In genomic region chr1:244319283-244320132, GRCh38 we compare ENCODE assay signal across 1 cellular context.
TF ChIP-seq lines count a peak whose summit lies in the region.

No MANE protein-coding gene starts in this region.

TF ChIP-seq in GM12878, 131 proteins besides CTCF, POLR2A, EP300 and RAD21 (continued from another document and continues in another):
- TF ChIP-seq, protein P1, sequence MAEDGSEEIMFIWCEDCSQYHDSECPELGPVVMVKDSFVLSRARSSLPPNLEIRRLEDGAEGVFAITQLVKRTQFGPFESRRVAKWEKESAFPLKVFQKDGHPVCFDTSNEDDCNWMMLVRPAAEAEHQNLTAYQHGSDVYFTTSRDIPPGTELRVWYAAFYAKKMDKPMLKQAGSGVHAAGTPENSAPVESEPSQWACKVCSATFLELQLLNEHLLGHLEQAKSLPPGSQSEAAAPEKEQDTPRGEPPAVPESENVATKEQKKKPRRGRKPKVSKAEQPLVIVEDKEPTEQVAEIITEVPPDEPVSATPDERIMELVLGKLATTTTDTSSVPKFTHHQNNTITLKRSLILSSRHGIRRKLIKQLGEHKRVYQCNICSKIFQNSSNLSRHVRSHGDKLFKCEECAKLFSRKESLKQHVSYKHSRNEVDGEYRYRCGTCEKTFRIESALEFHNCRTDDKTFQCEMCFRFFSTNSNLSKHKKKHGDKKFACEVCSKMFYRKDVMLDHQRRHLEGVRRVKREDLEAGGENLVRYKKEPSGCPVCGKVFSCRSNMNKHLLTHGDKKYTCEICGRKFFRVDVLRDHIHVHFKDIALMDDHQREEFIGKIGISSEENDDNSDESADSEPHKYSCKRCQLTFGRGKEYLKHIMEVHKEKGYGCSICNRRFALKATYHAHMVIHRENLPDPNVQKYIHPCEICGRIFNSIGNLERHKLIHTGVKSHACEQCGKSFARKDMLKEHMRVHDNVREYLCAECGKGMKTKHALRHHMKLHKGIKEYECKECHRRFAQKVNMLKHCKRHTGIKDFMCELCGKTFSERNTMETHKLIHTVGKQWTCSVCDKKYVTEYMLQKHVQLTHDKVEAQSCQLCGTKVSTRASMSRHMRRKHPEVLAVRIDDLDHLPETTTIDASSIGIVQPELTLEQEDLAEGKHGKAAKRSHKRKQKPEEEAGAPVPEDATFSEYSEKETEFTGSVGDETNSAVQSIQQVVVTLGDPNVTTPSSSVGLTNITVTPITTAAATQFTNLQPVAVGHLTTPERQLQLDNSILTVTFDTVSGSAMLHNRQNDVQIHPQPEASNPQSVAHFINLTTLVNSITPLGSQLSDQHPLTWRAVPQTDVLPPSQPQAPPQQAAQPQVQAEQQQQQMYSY (CRISPR knock-in tag; IDR thresholded peaks at IDR 0.05) = no peak
- TF ChIP-seq FOXK2 (IDR thresholded peaks at IDR 0.05) = peak; percentile 53
- TF ChIP-seq, protein P2, sequence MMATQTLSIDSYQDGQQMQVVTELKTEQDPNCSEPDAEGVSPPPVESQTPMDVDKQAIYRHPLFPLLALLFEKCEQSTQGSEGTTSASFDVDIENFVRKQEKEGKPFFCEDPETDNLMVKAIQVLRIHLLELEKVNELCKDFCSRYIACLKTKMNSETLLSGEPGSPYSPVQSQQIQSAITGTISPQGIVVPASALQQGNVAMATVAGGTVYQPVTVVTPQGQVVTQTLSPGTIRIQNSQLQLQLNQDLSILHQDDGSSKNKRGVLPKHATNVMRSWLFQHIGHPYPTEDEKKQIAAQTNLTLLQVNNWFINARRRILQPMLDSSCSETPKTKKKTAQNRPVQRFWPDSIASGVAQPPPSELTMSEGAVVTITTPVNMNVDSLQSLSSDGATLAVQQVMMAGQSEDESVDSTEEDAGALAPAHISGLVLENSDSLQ (IDR thresholded peaks at IDR 0.05) = peak; percentile 40; the same call in 1 of the 2 replicates
- TF ChIP-seq TBL1XR1 (IDR thresholded peaks at IDR 0.05; ENCODE audit: low read depth, low read length) = no peak
- no peak for TF ChIP-seq ESRRA (IDR thresholded peaks at IDR 0.05; ENCODE audit: low read length)
- TF ChIP-seq PAX5 (IDR thresholded peaks at IDR 0.05; ENCODE audit: borderline replicate concordance, low read depth, low read length) = no peak
- no peak for TF ChIP-seq CHD1 (IDR thresholded peaks at IDR 0.05; ENCODE audit: low read depth, low read length)
- no peak for TF ChIP-seq E2F4 (IDR thresholded peaks at IDR 0.05; ENCODE audit: low read depth, low read length)
- no peak; the same call in 1 of the 2 replicates for TF ChIP-seq ZBED1 (IDR thresholded peaks at IDR 0.05; ENCODE audit: borderline replicate concordance)
- TF ChIP-seq, protein P3, sequence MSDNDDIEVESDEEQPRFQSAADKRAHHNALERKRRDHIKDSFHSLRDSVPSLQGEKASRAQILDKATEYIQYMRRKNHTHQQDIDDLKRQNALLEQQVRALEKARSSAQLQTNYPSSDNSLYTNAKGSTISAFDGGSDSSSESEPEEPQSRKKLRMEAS (IDR thresholded peaks at IDR 0.05; ENCODE audit: low read depth, low read length) = peak; percentile 17; the same call in 1 of the 2 replicates
- no peak for TF ChIP-seq STAT1 (conservative IDR thresholded peaks at IDR 0.05)
- TF ChIP-seq, protein P4, sequence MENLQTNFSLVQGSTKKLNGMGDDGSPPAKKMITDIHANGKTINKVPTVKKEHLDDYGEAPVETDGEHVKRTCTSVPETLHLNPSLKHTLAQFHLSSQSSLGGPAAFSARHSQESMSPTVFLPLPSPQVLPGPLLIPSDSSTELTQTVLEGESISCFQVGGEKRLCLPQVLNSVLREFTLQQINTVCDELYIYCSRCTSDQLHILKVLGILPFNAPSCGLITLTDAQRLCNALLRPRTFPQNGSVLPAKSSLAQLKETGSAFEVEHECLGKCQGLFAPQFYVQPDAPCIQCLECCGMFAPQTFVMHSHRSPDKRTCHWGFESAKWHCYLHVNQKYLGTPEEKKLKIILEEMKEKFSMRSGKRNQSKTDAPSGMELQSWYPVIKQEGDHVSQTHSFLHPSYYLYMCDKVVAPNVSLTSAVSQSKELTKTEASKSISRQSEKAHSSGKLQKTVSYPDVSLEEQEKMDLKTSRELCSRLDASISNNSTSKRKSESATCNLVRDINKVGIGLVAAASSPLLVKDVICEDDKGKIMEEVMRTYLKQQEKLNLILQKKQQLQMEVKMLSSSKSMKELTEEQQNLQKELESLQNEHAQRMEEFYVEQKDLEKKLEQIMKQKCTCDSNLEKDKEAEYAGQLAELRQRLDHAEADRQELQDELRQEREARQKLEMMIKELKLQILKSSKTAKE (IDR thresholded peaks at IDR 0.05; ENCODE audit: low read depth, poor library complexity, severe bottlenecking) = peak; percentile 18
- TF ChIP-seq SMARCA5 (IDR thresholded peaks at IDR 0.05) = no peak
- TF ChIP-seq PML (IDR thresholded peaks at IDR 0.05; ENCODE audit: low read length) = 0 out of 2 replicates have a peak, but pooled peaks have one; percentile 28
- no peak for TF ChIP-seq CHD2 (IDR thresholded peaks at IDR 0.05; ENCODE audit: borderline replicate concordance, low read depth, low read length)
- no peak for TF ChIP-seq BCLAF1 (IDR thresholded peaks at IDR 0.05)
- peak; percentile 78 to 79; a peak in 3 of 4 replicates for TF ChIP-seq IKZF2 (IDR thresholded peaks at IDR 0.05)
- TF ChIP-seq ELK1 (IDR thresholded peaks at IDR 0.05; ENCODE audit: low read depth, low read length) = peak; percentile 58; the same call in 1 of the 2 replicates
- no peak for TF ChIP-seq REST (IDR thresholded peaks at IDR 0.05; ENCODE audit: low read depth, low read length)
- TF ChIP-seq BHLHE40 (IDR thresholded peaks at IDR 0.05; ENCODE audit: borderline replicate concordance in 1 of 2, low read depth in 2 of 2, low read length in 1 of 2) = 0 out of 4 replicates have a peak, but pooled peaks of 1 of the 2 experiments have one; percentile 7
- TF ChIP-seq ZZZ3 (IDR thresholded peaks at IDR 0.05; ENCODE audit: control insufficient read depth, insufficient read length, low read depth) = no peak
- TF ChIP-seq CHD4 (IDR thresholded peaks at IDR 0.05) = no peak
- no peak for TF ChIP-seq NKRF (conservative IDR thresholded peaks at IDR 0.05)
- TF ChIP-seq CBX3 (IDR thresholded peaks at IDR 0.05; ENCODE audit: borderline replicate concordance, low read depth) = no peak
- TF ChIP-seq, protein P5, sequence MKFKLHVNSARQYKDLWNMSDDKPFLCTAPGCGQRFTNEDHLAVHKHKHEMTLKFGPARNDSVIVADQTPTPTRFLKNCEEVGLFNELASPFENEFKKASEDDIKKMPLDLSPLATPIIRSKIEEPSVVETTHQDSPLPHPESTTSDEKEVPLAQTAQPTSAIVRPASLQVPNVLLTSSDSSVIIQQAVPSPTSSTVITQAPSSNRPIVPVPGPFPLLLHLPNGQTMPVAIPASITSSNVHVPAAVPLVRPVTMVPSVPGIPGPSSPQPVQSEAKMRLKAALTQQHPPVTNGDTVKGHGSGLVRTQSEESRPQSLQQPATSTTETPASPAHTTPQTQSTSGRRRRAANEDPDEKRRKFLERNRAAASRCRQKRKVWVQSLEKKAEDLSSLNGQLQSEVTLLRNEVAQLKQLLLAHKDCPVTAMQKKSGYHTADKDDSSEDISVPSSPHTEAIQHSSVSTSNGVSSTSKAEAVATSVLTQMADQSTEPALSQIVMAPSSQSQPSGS (IDR thresholded peaks at IDR 0.05; ENCODE audit: low read length) = no peak; the same call in 1 of the 2 replicates
- TF ChIP-seq NRF1 (conservative IDR thresholded peaks at IDR 0.05; ENCODE audit: low read depth, low read length) = no peak
- TF ChIP-seq NFXL1 (IDR thresholded peaks at IDR 0.05; ENCODE audit: borderline replicate concordance) = no peak
- no peak for TF ChIP-seq ZBTB33 (IDR thresholded peaks at IDR 0.05)
- TF ChIP-seq TCF3 (IDR thresholded peaks at IDR 0.05; ENCODE audit: borderline replicate concordance, insufficient read depth, low read depth, low read length) = no peak
- TF ChIP-seq IKZF1 (conservative IDR thresholded peaks at IDR 0.05) = peak; percentile 75
- no peak for TF ChIP-seq BMI1 (IDR thresholded peaks at IDR 0.05; ENCODE audit: borderline replicate concordance)
- TF ChIP-seq ZNF217 (IDR thresholded peaks at IDR 0.05) = 0 out of 2 replicates have a peak, but pooled peaks have one; percentile 23
- peak; percentile 83; the same call in 1 of the 3 replicates for TF ChIP-seq POU2F2 (IDR thresholded peaks at IDR 0.05; ENCODE audit: borderline replicate concordance, low read depth, low read length)
- peak; percentile 53 for TF ChIP-seq MEF2B (IDR thresholded peaks at IDR 0.05; ENCODE audit: partially characterized antibody, poor library complexity, severe bottlenecking)
- no peak for TF ChIP-seq JUNB (IDR thresholded peaks at IDR 0.05)
